Comparison of ENCODE assay signal across 34 cellular contexts in the genomic region with DNA sequence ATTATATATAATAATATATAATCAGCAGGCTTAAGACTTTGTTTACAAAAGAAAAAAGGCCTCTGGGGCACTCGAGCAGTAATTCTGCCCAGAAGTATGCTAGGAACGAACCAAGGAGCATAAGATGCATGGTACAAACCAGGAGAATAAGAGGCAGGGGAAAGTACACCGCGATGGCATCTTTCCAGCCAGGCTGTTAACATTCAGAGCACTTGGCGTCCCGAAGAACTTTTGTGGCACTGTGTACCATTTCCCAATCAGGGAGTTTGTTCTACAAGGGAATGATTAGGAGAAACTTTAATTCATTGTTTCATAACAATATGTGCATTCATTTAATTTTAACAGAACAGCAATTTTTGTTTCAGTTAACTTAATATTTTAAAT.
DNase-seq lines count a peak whose midpoint lies in the region; ATAC-seq and TF ChIP-seq lines count a peak whose summit lies in the region.
"Had no signal": no experiment of that assay in that cellular context is flagged by ENCODE, and none has a peak within 500 bp of the region (broad histone marks: within the 10 kb centered on the region; RNA-seq: fewer than 3 reads in every experiment).

No MANE protein-coding gene starts in this region.

- peaks cover 8% of the 10 kb centered on the region for H3K27me3 Mint-ChIP-seq in activated CD8-positive, alpha-beta T cell treated with anti-CD3 and anti-CD28 coated beads for 36 hours
- H3K27me3 Mint-ChIP-seq: dendritic cell treated with granulocyte-macrophage colony-stimulating factor and Interleukin-4, amounts not matched to agents 40 ng/mL and 50 ng/mL, for 4 days had no signal

- H4K5ac ChIP-seq in IMR-90 (ENCODE audit: low read depth, low read length) = no peak overlapping the region

- no peaks in the 10 kb centered on the region for H3K9me3 Mint-ChIP-seq in activated CD8-positive, alpha-beta T cell treated with anti-CD3 and anti-CD28 coated beads for 36 hours
- H3K9me3 Mint-ChIP-seq: activated naive CD8-positive, alpha-beta T cell treated with anti-CD3 and anti-CD28 coated beads, Interleukin-2, amount 50 U/mL, for 24 hours; activated T-cell treated with anti-CD3 and anti-CD28 coated beads, Interleukin-2, amount 50 U/mL, for 72 hours; central memory CD8-positive, alpha-beta T cell; dendritic cell treated with granulocyte-macrophage colony-stimulating factor and Interleukin-4, amounts not matched to agents 40 ng/mL and 50 ng/mL, for 4 days; endodermal cell; H9; naive B cell; T-helper 1 cell treated with Interleukin-12 subunit alpha and Interleukin-12 subunit beta and Interleukin-4 antibody, amounts not matched to agents 30 μg/mL and 1 μg/mL, for 36 hours; type B pancreatic cell had no signal

- no peak overlapping the region for H2BK15ac ChIP-seq in IMR-90 (ENCODE audit: low read depth, low read length)

- ATAC-seq in IMR-90 (ENCODE audit: low read depth) (peak; percentile 18; the same call in 1 of the 2 replicates), left lung (peak; percentile 81), GM21528 (IDR thresholded peaks at IDR 0.05; ENCODE audit: low FRiP score, unreplicated experiment) (no peak)
- no peak for ATAC-seq in activated CD8-positive, alpha-beta T cell treated with anti-CD3 and anti-CD28 coated beads for 36 hours
- ATAC-seq: activated CD4-positive, CD25-positive, alpha-beta regulatory T cell treated with anti-CD3 and anti-CD28 coated beads, Interleukin-2, amount 50 U/mL, for 24 hours; activated naive CD8-positive, alpha-beta T cell treated with anti-CD3 and anti-CD28 coated beads, Interleukin-2, amount 50 U/mL, for 24 hours; activated T-cell treated with anti-CD3 and anti-CD28 coated beads, Interleukin-2, amount 50 U/mL, for 72 hours; body of pancreas; esophagus mucosa; gastrocnemius medialis; left lobe of liver; PC-3; psoas muscle; Right ventricle myocardium inferior had no signal

- H4K91ac ChIP-seq in IMR-90 (ENCODE audit: insufficient read depth, low read depth, low read length) = no peak overlapping the region

- no peak overlapping the region for H3K27ac Mint-ChIP-seq in activated CD8-positive, alpha-beta T cell treated with anti-CD3 and anti-CD28 coated beads for 36 hours
- H3K27ac Mint-ChIP-seq: activated naive CD8-positive, alpha-beta T cell treated with anti-CD3 and anti-CD28 coated beads, Interleukin-2, amount 50 U/mL, for 24 hours; activated T-cell treated with anti-CD3 and anti-CD28 coated beads, Interleukin-2, amount 50 U/mL, for 72 hours; dendritic cell treated with granulocyte-macrophage colony-stimulating factor and Interleukin-4, amounts not matched to agents 40 ng/mL and 50 ng/mL, for 4 days; endodermal cell; H9; naive B cell; T-helper 1 cell treated with Interleukin-12 subunit alpha and Interleukin-12 subunit beta and Interleukin-4 antibody, amounts not matched to agents 30 μg/mL and 1 μg/mL, for 36 hours; type B pancreatic cell had no signal

- H3K27me3 ChIP-seq in IMR-90 (ENCODE audit: control insufficient read depth, insufficient read depth, low read length) (no peaks in the 10 kb centered on the region), left lung (peaks cover 0 to 5% of the 10 kb centered on the region in 2 donors), testis (no peaks in the 10 kb centered on the region), MG63 (no peaks in the 10 kb centered on the region)
- H3K27me3 ChIP-seq: BLaER1 treated with 17β-estradiol and CSF1 and Interleukin-3, amounts not matched to agents 10 nM and 100 nM; body of pancreas; gastrocnemius medialis had no signal

- TF ChIP-seq CTCF in IMR-90 (conservative IDR thresholded peaks at IDR 0.05; ENCODE audit: low read depth, low read length) = no peak
- no peak for TF ChIP-seq CTCF in choroid plexus epithelial cell (conservative IDR thresholded peaks at IDR 0.05; ENCODE audit: low read depth, low read length)
- TF ChIP-seq CTCF in left lung (IDR thresholded peaks at IDR 0.05) = no peak
- TF ChIP-seq CTCF in testis (IDR thresholded peaks at IDR 0.05) = no peak
- TF ChIP-seq CTCF in activated CD8-positive, alpha-beta T cell treated with anti-CD3 and anti-CD28 coated beads for 36 hours (IDR thresholded peaks at IDR 0.05) = no peak

- H2AK5ac ChIP-seq in IMR-90 (ENCODE audit: low read depth, low read length) = no peak overlapping the region

- H2AK9ac ChIP-seq in IMR-90 (replicated peaks; ENCODE audit: low read depth, low read length, poor library complexity) = no peak overlapping the region

- no peaks in the 10 kb centered on the region for H3K4me1 Mint-ChIP-seq in activated CD8-positive, alpha-beta T cell treated with anti-CD3 and anti-CD28 coated beads for 36 hours (ENCODE audit: low read depth)
- H3K4me1 Mint-ChIP-seq: activated naive CD8-positive, alpha-beta T cell treated with anti-CD3 and anti-CD28 coated beads, Interleukin-2, amount 50 U/mL, for 24 hours had no signal

- H3K27ac ChIP-seq in IMR-90 (ENCODE audit: insufficient read depth, low read length) = no peak overlapping the region
- no peak overlapping the region for H3K27ac ChIP-seq in left lung
- peak overlapping the region; percentile 12 to 52 for H3K27ac ChIP-seq in testis
- H3K27ac ChIP-seq: BLaER1 treated with 17β-estradiol and CSF1 and Interleukin-3, amounts not matched to agents 10 nM and 100 nM; body of pancreas; gastrocnemius medialis; psoas muscle had no signal

- H4K20me1 ChIP-seq in IMR-90 (ENCODE audit: insufficient read depth, low read length) = no peaks in the 10 kb centered on the region
- H4K20me1 ChIP-seq: BLaER1 treated with 17β-estradiol and CSF1 and Interleukin-3, amounts not matched to agents 10 nM and 100 nM had no signal

- WGBS in IMR-90 (ENCODE audit: extremely low coverage in 2 of 2, insufficient read length in 1 of 2), 2 experiments = no CpG with 5 or more reads among the region's 6 CpGs
- WGBS in testis, 2 donors = 45% methylated on average over 6 of the region's 6 CpGs

- H3K23ac ChIP-seq in IMR-90 (ENCODE audit: low read depth, low read length) = no peak overlapping the region

- H3K4me3 Mint-ChIP-seq in activated CD8-positive, alpha-beta T cell treated with anti-CD3 and anti-CD28 coated beads for 36 hours = no peak overlapping the region
- H3K4me3 Mint-ChIP-seq: activated naive CD8-positive, alpha-beta T cell treated with anti-CD3 and anti-CD28 coated beads, Interleukin-2, amount 50 U/mL, for 24 hours; activated T-cell treated with anti-CD3 and anti-CD28 coated beads, Interleukin-2, amount 50 U/mL, for 72 hours; central memory CD8-positive, alpha-beta T cell; dendritic cell treated with granulocyte-macrophage colony-stimulating factor and Interleukin-4, amounts not matched to agents 40 ng/mL and 50 ng/mL, for 4 days; endodermal cell; H9; naive B cell; T-helper 1 cell treated with Interleukin-12 subunit alpha and Interleukin-12 subunit beta and Interleukin-4 antibody, amounts not matched to agents 30 μg/mL and 1 μg/mL, for 36 hours had no signal

- H3K4me2 ChIP-seq in IMR-90 (ENCODE audit: low read depth, low read length) = no peak overlapping the region
- H3K4me2 ChIP-seq: BLaER1 treated with 17β-estradiol and CSF1 and Interleukin-3, amounts not matched to agents 10 nM and 100 nM; SK-N-SH had no signal

- intact Hi-C loops in IMR-90 (cut with micrococcal nuclease) (no loop called here), left lung (cut with DNase I) (loop anchor here in 1 of 2 donors (10.0 kb wide), 1 partner anchor 475 kb away; no protein-coding TSS in a partner anchor), testis (cut with DNase I; ENCODE audit: low total_unique reads) (no loop called here)
- intact Hi-C loops in activated CD8-positive, alpha-beta T cell treated with anti-CD3 and anti-CD28 coated beads for 36 hours (cut with micrococcal nuclease) = no loop called here

- H3K36me3 Mint-ChIP-seq in activated CD8-positive, alpha-beta T cell treated with anti-CD3 and anti-CD28 coated beads for 36 hours (ENCODE audit: low read depth) = no peaks in the 10 kb centered on the region
- H3K36me3 Mint-ChIP-seq: naive B cell, type B pancreatic cell had no signal

- TF ChIP-seq POLR2A in IMR-90 (IDR thresholded peaks at IDR 0.05; ENCODE audit: low read depth, low read length) (no peak), testis (IDR thresholded peaks at IDR 0.05) (no peak)

- H3K14ac ChIP-seq in IMR-90 (replicated peaks; ENCODE audit: low read depth, low read length) = no peak overlapping the region

- POLR2A ChIA-PET in IMR-90 (lab: Charles Lee; ENCODE audit: unreplicated experiment) = no interaction called here
- POLR2A ChIA-PET in activated CD8-positive, alpha-beta T cell treated with anti-CD3 and anti-CD28 coated beads for 36 hours (lab: Charles Lee) = no interaction called here

- CTCF ChIA-PET in IMR-90 (lab: Yijun Ruan, JAX) = no interaction called here
- CTCF ChIA-PET in activated CD8-positive, alpha-beta T cell treated with anti-CD3 and anti-CD28 coated beads for 36 hours (lab: Charles Lee) = no interaction called here

- H3K79me1 ChIP-seq in IMR-90 (ENCODE audit: low read depth in 1 of 2, low read length in 2 of 2) = no peaks in the 10 kb centered on the region

- no peak overlapping the region for H4K8ac ChIP-seq in IMR-90 (ENCODE audit: low read depth in 2 of 2, low read length in 2 of 2)

- H2AFZ ChIP-seq in IMR-90 (replicated peaks; ENCODE audit: low read length, poor library complexity) = no peak overlapping the region

- no peaks in the 10 kb centered on the region for H3K4me1 ChIP-seq in IMR-90 (ENCODE audit: control insufficient read depth, insufficient read depth, low read length)
- no peaks in the 10 kb centered on the region for H3K4me1 ChIP-seq in left lung
- H3K4me1 ChIP-seq in testis = peaks cover 25% of the 10 kb centered on the region
- H3K4me1 ChIP-seq: body of pancreas, gastrocnemius medialis, psoas muscle had no signal

- in situ Hi-C loops in IMR-90 (cut with MboI; ENCODE audit: low sequenced_read_pairs) = no loop called here

- no peak for DNase-seq in IMR-90
- DNase-seq in choroid plexus epithelial cell (ENCODE audit: low read depth) = peak; percentile 74
- DNase-seq in left lung = peak in 1 of 2 donors; percentile 65
- peak; percentile 89 for DNase-seq in testis
- no peak for DNase-seq in HPDE6-E6E7 (ENCODE audit: extremely low spot score)
- no peak for DNase-seq in activated CD8-positive, alpha-beta T cell treated with anti-CD3 and anti-CD28 coated beads for 36 hours
- DNase-seq in MG63 = no peak
- DNase-seq: activated CD4-positive, alpha-beta T cell treated with anti-CD3 and anti-CD28 coated beads, Interleukin-2, amount 50 U/mL, for 4 hours; activated naive CD4-positive, alpha-beta T cell; activated naive CD8-positive, alpha-beta T cell treated with anti-CD3 and anti-CD28 coated beads, Interleukin-2, amount 50 U/mL, for 24 hours; activated T-cell treated with anti-CD3 and anti-CD28 coated beads, Interleukin-2, amount 50 U/mL, for 72 hours; body of pancreas; DMS53; endodermal cell; gastrocnemius medialis; H9; naive B cell; NCI-H524 treated with DMSO at 0.1 percent for 48 hours; NK-92 treated with Interleukin-12 subunit alpha and Interleukin-12 subunit beta, amount 100 ng/mL, for 24 hours; occipital lobe; psoas muscle; SK-N-SH; stimulated activated CD4-positive, alpha-beta T cell treated with anti-CD3 and anti-CD28 coated beads, Interleukin-4, amount 100 ng/mL, for 24 hours had no signal

- H3K56ac ChIP-seq in IMR-90 (ENCODE audit: extremely low read depth, insufficient read depth, low read length) = no peak overlapping the region

- H3K9me3 ChIP-seq in IMR-90 (ENCODE audit: control insufficient read depth, insufficient read depth, low read length) (no peaks in the 10 kb centered on the region), left lung (no peaks in the 10 kb centered on the region), testis (no peaks in the 10 kb centered on the region), MG63 (no peaks in the 10 kb centered on the region)
- H3K9me3 ChIP-seq: BLaER1 treated with 17β-estradiol and CSF1 and Interleukin-3, amounts not matched to agents 10 nM and 100 nM; body of pancreas; gastrocnemius medialis; psoas muscle; SK-N-SH had no signal

- no peak overlapping the region for H3K4me3 ChIP-seq in IMR-90 (ENCODE audit: insufficient read depth, low read depth, low read length)
- no peak overlapping the region for H3K4me3 ChIP-seq in choroid plexus epithelial cell (ENCODE audit: low read depth, low read length)
- no peak overlapping the region for H3K4me3 ChIP-seq in left lung
- no peak overlapping the region for H3K4me3 ChIP-seq in testis
- no peak overlapping the region for H3K4me3 ChIP-seq in MG63
- H3K4me3 ChIP-seq: BLaER1 treated with 17β-estradiol and CSF1 and Interleukin-3, amounts not matched to agents 10 nM and 100 nM; body of pancreas; gastrocnemius medialis; psoas muscle had no signal

- no peak overlapping the region for H3K18ac ChIP-seq in IMR-90 (ENCODE audit: low read depth, low read length)

- H2BK5ac ChIP-seq in IMR-90 (ENCODE audit: low read depth, low read length, poor library complexity, severe bottlenecking) = no peak overlapping the region

- no peak overlapping the region for H2BK120ac ChIP-seq in IMR-90 (ENCODE audit: low read depth, low read length)

- BruUV-seq in IMR-90 (replicated peaks; lab: Mats Ljungman, UMichigan) = no TSS peak

- dilution Hi-C loops in IMR-90 (cut with HindIII; ENCODE audit: low sequenced_read_pairs, unreplicated experiment) = no loop called here

- H3K9me1 ChIP-seq in IMR-90 (ENCODE audit: insufficient read depth, low read length) = no peaks in the 10 kb centered on the region

- H3K4ac ChIP-seq in IMR-90 (ENCODE audit: low read depth, low read length) = no peak overlapping the region

- H2BK20ac ChIP-seq in IMR-90 (ENCODE audit: low read depth, low read length) = no peak overlapping the region

- no peak for TF ChIP-seq RAD21 in IMR-90 (IDR thresholded peaks at IDR 0.05; ENCODE audit: low read length)

- H3K36me3 ChIP-seq in IMR-90 (ENCODE audit: control insufficient read depth, insufficient read depth, low read length) = no peaks in the 10 kb centered on the region
- H3K36me3 ChIP-seq in left lung = no peaks in the 10 kb centered on the region
- no peaks in the 10 kb centered on the region for H3K36me3 ChIP-seq in testis (ENCODE audit: low read depth, missing control alignments)
- no peaks in the 10 kb centered on the region for H3K36me3 ChIP-seq in MG63
- H3K36me3 ChIP-seq: BLaER1 treated with 17β-estradiol and CSF1 and Interleukin-3, amounts not matched to agents 10 nM and 100 nM; gastrocnemius medialis had no signal

- no peak overlapping the region for H3K9ac ChIP-seq in IMR-90 (ENCODE audit: low read depth, low read length)
- H3K9ac ChIP-seq: BLaER1 treated with 17β-estradiol and CSF1 and Interleukin-3, amounts not matched to agents 10 nM and 100 nM; SK-N-SH had no signal

Comparison
In these comparisons a context has a peak if more than half of its experiments do, and no peak if none do; other contexts are left out.
1. ATAC-seq: peak in IMR-90 (single experiment) and left lung (single experiment); none in activated CD8-positive, alpha-beta T cell treated with anti-CD3 and anti-CD28 coated beads for 36 hours (single experiment) and GM21528 (single experiment).
2. DNase-seq: peak in choroid plexus epithelial cell (single experiment) and testis (single experiment); none in IMR-90 (single experiment), HPDE6-E6E7 (single experiment), activated CD8-positive, alpha-beta T cell treated with anti-CD3 and anti-CD28 coated beads for 36 hours (single experiment) and MG63 (single experiment).
3. H3K27ac ChIP-seq: peak in testis (2 of 2); none in IMR-90 (single experiment) and left lung (0 of 2).